In the genomic region with DNA sequence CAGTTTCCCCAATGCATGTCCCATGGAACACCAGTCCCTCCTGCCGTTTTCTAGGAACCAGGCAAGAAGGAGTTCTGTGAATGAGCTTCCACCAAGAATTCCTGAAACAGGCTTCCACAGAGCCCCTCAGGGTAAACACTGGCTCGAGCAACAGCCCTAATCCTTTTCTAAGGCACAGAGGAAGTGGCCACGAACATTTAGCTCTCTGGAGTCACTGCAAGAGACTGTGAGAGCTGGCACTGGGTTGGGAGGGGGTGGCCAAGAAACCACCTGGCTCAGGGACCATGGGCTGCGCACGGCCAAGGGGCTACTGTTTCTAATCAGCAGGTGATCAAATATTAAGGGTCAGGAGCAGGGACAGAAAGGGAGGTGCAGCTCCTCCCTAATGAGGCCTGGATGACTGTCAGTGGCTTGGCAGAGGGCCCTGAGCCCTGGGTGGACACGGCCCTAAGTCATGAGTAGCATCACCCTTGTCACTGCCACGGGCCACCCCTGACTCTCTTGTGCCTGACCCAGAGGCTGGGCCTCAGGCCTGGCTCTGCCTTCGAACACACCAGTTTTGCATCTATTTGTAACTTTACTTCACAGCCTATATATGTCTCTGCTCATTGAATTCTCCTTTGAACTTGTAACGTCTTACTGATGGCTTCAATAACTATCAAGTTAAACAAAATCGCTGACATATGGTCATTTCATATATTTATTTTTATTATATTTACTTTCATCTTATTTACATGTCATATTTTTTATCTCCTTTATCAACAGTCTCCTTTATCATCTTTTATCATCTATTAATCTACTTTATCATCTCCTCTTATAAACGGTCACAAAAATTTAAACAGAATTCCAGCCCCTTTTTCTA, we compare ENCODE assay signal across 19 cellular contexts.
"Had no signal": no experiment of that assay in that cellular context is flagged by ENCODE, and none has a peak within 500 bp of the region (broad histone marks: within the 10 kb centered on the region; RNA-seq: fewer than 3 reads in every experiment).

No MANE protein-coding gene starts in this region.

- H3K27ac ChIP-seq: colonic mucosa, epithelial cell of prostate, prostate gland, right atrium auricular region, tibial nerve had no signal

- H3K36me3 ChIP-seq: colonic mucosa, prostate gland, right atrium auricular region, tibial nerve had no signal

- H3K27me3 ChIP-seq: colonic mucosa, right atrium auricular region, tibial nerve had no signal

- H3K4me1 ChIP-seq: colonic mucosa, prostate gland, right atrium auricular region had no signal

- H3K9me3 ChIP-seq: colonic mucosa, prostate gland, right atrium auricular region, tibial nerve had no signal

- DNase-seq: activated B cell treated with CpG ODN at 0.5 μM for 24 hours; activated CD4-positive, alpha-beta memory T cell treated with anti-CD3 and anti-CD28 coated beads, Interleukin-2, amount 10 ng/mL, durations not matched to agents 7 days and 5 days; activated CD4-positive, alpha-beta T cell treated with anti-CD3 and anti-CD28 coated beads for 4 hours; activated CD8-positive, alpha-beta memory T cell treated with anti-CD3 and anti-CD28 coated beads, Interleukin-2, amount 10 ng/mL, durations not matched to agents 7 days and 5 days; central memory CD4-positive, alpha-beta T cell; colonic mucosa; endodermal cell; foreskin melanocyte; head of caudate nucleus; kidney; stimulated activated CD4-positive, alpha-beta T cell treated with anti-CD3 and anti-CD28 coated beads, Interleukin-2, amount 100 ng/mL, for 24 hours; stimulated activated naive CD4-positive, alpha-beta T cell treated with Interleukin-2 at 50 U/mL for 16 hours; substantia nigra had no signal

- H3K4me3 ChIP-seq: colonic mucosa, lung, prostate gland, right atrium auricular region, tibial nerve had no signal

- ATAC-seq: activated CD8-positive, alpha-beta memory T cell treated with anti-CD3 and anti-CD28 coated beads, Interleukin-2, amount 10 ng/mL, durations not matched to agents 7 days and 5 days; left lobe of liver had no signal

- FAIRE-seq: kidney had no signal
